8 cellular contexts compared by ENCODE assay signal in the genomic region with DNA sequence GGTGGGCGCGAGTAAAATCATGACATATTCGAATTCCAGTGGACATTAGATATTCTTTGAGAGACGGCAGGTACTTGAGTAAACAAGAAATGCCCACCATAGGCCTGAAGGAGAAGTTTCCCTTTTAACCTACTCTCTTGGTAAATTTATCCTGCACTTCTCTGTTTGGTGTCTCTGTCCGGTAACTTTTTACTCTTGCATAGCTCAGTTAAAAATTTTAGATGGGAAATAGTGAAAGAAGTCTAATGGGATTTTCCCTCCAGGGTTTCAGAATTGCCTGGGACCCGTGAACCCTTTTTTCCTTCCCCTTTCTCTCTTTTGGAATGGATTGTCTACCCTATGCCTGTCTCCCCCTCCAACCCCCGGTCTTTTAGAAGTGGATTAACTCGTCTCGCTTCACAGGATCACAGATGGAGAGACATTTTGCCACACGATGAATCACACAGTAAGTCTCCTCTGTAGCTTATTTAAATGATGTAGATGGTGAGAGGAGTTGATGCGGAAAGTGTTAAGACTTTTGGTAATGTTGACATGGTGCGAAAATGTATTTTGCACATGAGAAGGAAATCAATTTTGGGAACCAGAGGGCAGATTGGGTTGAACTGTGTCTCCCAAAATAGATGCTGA. TPM values are rescaled to one million over a fixed set of nuclear protein-coding genes. Genes with fewer than 3 reads are reported as not detected.
A peak's percentile ranks its signal among the peaks of the same experiment; 100 is the strongest.
DNase-seq lines count a peak whose midpoint lies in the region; ATAC-seq lines count a peak whose summit lies in the region.

No MANE protein-coding gene starts in this region.

- H3K4me3 Mint-ChIP-seq in central memory CD8-positive, alpha-beta T cell, result peak overlapping the region; percentile 96
- peak overlapping the region; percentile 85 to 98 (median 91) for H3K4me3 Mint-ChIP-seq in naive thymus-derived CD8-positive, alpha-beta T cell

- H3K4me1 Mint-ChIP-seq in central memory CD8-positive, alpha-beta T cell, result peaks cover 25% of the 10 kb centered on the region
- H3K4me1 Mint-ChIP-seq in naive thymus-derived CD8-positive, alpha-beta T cell, result peaks cover 11 to 29% (median 27%) of the 10 kb centered on the region in 4 donors

- peaks cover 11% of the 10 kb centered on the region for H3K36me3 Mint-ChIP-seq in central memory CD8-positive, alpha-beta T cell (ENCODE audit: insufficient read depth)
- peaks cover 0 to 5% (median 0%) of the 10 kb centered on the region in 3 donors for H3K36me3 Mint-ChIP-seq in naive thymus-derived CD8-positive, alpha-beta T cell

- ATAC-seq in GM21786 (IDR thresholded peaks at IDR 0.05; ENCODE audit: unreplicated experiment), result peak; percentile 5
- ATAC-seq in central memory CD8-positive, alpha-beta T cell (replicated peaks; ENCODE audit: extremely low read depth, poor library complexity, severe bottlenecking), result no peak
- ATAC-seq in naive thymus-derived CD8-positive, alpha-beta T cell, result no peak
- ATAC-seq in activated CD4-positive, CD25-positive, alpha-beta regulatory T cell treated with anti-CD3 and anti-CD28 coated beads, Interleukin-2, amount 50 U/mL, for 24 hours, result no peak

- DNase-seq in NCI-H1105 treated with DMSO at 0.1 percent for 48 hours (lab: John Stamatoyannopoulos, UW) (peak; percentile 18), NCI-H1105 (lab: John Stamatoyannopoulos, UW) (no peak), NCI-H524 (lab: John Stamatoyannopoulos, UW) (peak; percentile 88 to 92), mesenteric fat pad (ENCODE audit: low spot score) (no peak)
- DNase-seq in central memory CD8-positive, alpha-beta T cell (ENCODE audit: low spot score in 2 of 2), result no peak
- DNase-seq in naive thymus-derived CD8-positive, alpha-beta T cell, result no peak

- H3K9me3 Mint-ChIP-seq in central memory CD8-positive, alpha-beta T cell, result no peaks in the 10 kb centered on the region
- no peaks in the 10 kb centered on the region for H3K9me3 Mint-ChIP-seq in naive thymus-derived CD8-positive, alpha-beta T cell

- POLR2A ChIA-PET in naive thymus-derived CD8-positive, alpha-beta T cell (lab: Charles Lee), result interaction anchor here (1.7 kb wide), 1 partner anchor 311 kb away, joined by 4 read pairs; no protein-coding TSS in a partner anchor

- H3K27me3 Mint-ChIP-seq in central memory CD8-positive, alpha-beta T cell, result no peaks in the 10 kb centered on the region
- H3K27me3 Mint-ChIP-seq in naive thymus-derived CD8-positive, alpha-beta T cell, result peaks cover 0 to 2% (median 0%) of the 10 kb centered on the region in 5 donors

- peak overlapping the region; percentile 86 for H3K27ac Mint-ChIP-seq in central memory CD8-positive, alpha-beta T cell (ENCODE audit: low read depth)
- peak overlapping the region; percentile 66 to 93 (median 88) for H3K27ac Mint-ChIP-seq in naive thymus-derived CD8-positive, alpha-beta T cell

RNA-seq across cellular contexts. Expression of a gene that starts 0.5 kb away (rescaled TPM):
- total RNA-seq in naive thymus-derived CD8-positive, alpha-beta T cell, result 10 to 100 TPM in 1 of 2 experiments, 1 to 10 TPM in 1; 9.4 to 11.2 TPM
- polyA plus RNA-seq in naive thymus-derived CD8-positive, alpha-beta T cell, result 10 to 100 TPM; 14.0 to 16.6 (median 16.2) TPM
- total RNA-seq in mesenteric fat pad, result 9.9 TPM

RNA-seq across cellular contexts. Expression of a gene that starts 7.6 kb away (rescaled TPM):
- not detected for total RNA-seq in naive thymus-derived CD8-positive, alpha-beta T cell
- not detected for polyA plus RNA-seq in naive thymus-derived CD8-positive, alpha-beta T cell
- total RNA-seq in mesenteric fat pad, result not detected

Comparison
In these comparisons a context has a peak if more than half of its experiments do, and no peak if none do; other contexts are left out.
1. DNase-seq: peak in NCI-H1105 treated with DMSO at 0.1 percent for 48 hours (single experiment) and NCI-H524 (2 of 2); none in NCI-H1105 (single experiment), central memory CD8-positive, alpha-beta T cell (0 of 2), naive thymus-derived CD8-positive, alpha-beta T cell (0 of 10) and mesenteric fat pad (single experiment).